11 cellular contexts compared by ENCODE assay signal in genomic region chr2:20451346-20451745, GRCh38. TPM values are rescaled to one million over a fixed set of nuclear protein-coding genes. Genes with fewer than 3 reads are reported as not detected.
DNase-seq lines count a peak whose midpoint lies in the region; ATAC-seq and TF ChIP-seq lines count a peak whose summit lies in the region.
"Had no signal": no experiment of that assay in that cellular context is flagged by ENCODE, and none has a peak within 500 bp of the region (broad histone marks: within the 10 kb centered on the region; RNA-seq: fewer than 3 reads in every experiment).

No MANE protein-coding gene starts in this region.

- H3K27ac Mint-ChIP-seq in MCF 10A (ENCODE audit: low read depth, unreplicated experiment) (no peak overlapping the region), type B pancreatic cell (peak overlapping the region; percentile 78)
- no peak overlapping the region for H3K27ac Mint-ChIP-seq in CD4-positive, alpha-beta T cell
- H3K27ac Mint-ChIP-seq: activated CD4-positive, alpha-beta T cell treated with anti-CD3 and anti-CD28 coated beads for 36 hours had no signal

- peak overlapping the region in 2 of 3 donors; percentile 96 to 98 for H3K4me3 ChIP-seq in breast epithelium
- no peak overlapping the region for H3K4me3 ChIP-seq in fibroblast of villous mesenchyme (ENCODE audit: low read depth, low read length)
- no peak overlapping the region for H3K4me3 ChIP-seq in osteoblast (ENCODE audit: insufficient read depth, low read length)
- H3K4me3 ChIP-seq in testis = no peak overlapping the region

- intact Hi-C loops in breast epithelium (cut with DNase I; ENCODE audit: low total_unique reads) = no loop called here
- intact Hi-C loops in MCF 10A (cut with micrococcal nuclease) = loop anchor here (5.0 kb wide), 1 partner anchor 46 kb away; no protein-coding TSS in a partner anchor
- intact Hi-C loops in CD4-positive, alpha-beta T cell (cut with DNase I, micrococcal nuclease) = no loop called here
- intact Hi-C loops in testis (cut with DNase I; ENCODE audit: low total_unique reads) = no loop called here

- H3K27me3 ChIP-seq in breast epithelium = no peaks in the 10 kb centered on the region
- H3K27me3 ChIP-seq in osteoblast (ENCODE audit: insufficient read depth, low read length) = no peaks in the 10 kb centered on the region
- H3K27me3 ChIP-seq in CD4-positive, alpha-beta T cell (ENCODE audit: control insufficient read depth, insufficient read depth, low read length) = peaks cover 16% of the 10 kb centered on the region
- H3K27me3 ChIP-seq in testis = no peaks in the 10 kb centered on the region
- H3K27me3 ChIP-seq: ovary had no signal

- peaks cover 27% of the 10 kb centered on the region for H3K79me2 ChIP-seq in osteoblast (ENCODE audit: insufficient read depth, low read length)

- H2AFZ ChIP-seq in osteoblast (ENCODE audit: low read length) = no peak overlapping the region

- H3K27ac ChIP-seq in breast epithelium (peak overlapping the region; percentile 100), osteoblast (ENCODE audit: low read depth, low read length) (peak overlapping the region; percentile 94), testis (peak overlapping the region in 1 of 2 donors; percentile 99)
- no peak overlapping the region for H3K27ac ChIP-seq in CD4-positive, alpha-beta T cell (ENCODE audit: low read depth, low read length)

- POLR2A ChIA-PET in MCF 10A (lab: Yijun Ruan, JAX) = interaction anchor here (0.6 to 0.7 kb wide), 2 partner anchors 149 to 183 kb away, joined by 3 read pairs; no protein-coding TSS in a partner anchor
- POLR2A ChIA-PET in CD4-positive, alpha-beta T cell (lab: Charles Lee) = no interaction called here

- H3K9me3 ChIP-seq in breast epithelium (no peaks in the 10 kb centered on the region), osteoblast (ENCODE audit: low read depth, low read length) (no peaks in the 10 kb centered on the region), testis (no peaks in the 10 kb centered on the region)
- no peaks in the 10 kb centered on the region for H3K9me3 ChIP-seq in CD4-positive, alpha-beta T cell (ENCODE audit: control insufficient read depth, low read length)
- H3K9me3 ChIP-seq: ovary had no signal

- peaks cover 9 to 20% of the 10 kb centered on the region in 2 donors for H3K4me1 ChIP-seq in breast epithelium
- H3K4me1 ChIP-seq in osteoblast (ENCODE audit: insufficient read depth, low read length) = peaks cover 24% of the 10 kb centered on the region
- H3K4me1 ChIP-seq in testis = peaks cover 8% of the 10 kb centered on the region

- TF ChIP-seq POLR2A in breast epithelium (IDR thresholded peaks at IDR 0.05) (no peak), testis (IDR thresholded peaks at IDR 0.05) (no peak)

- ATAC-seq in CD4-positive, alpha-beta T cell (ENCODE audit: poor library complexity) = no peak
- ATAC-seq: activated CD4-positive, alpha-beta T cell treated with anti-CD3 and anti-CD28 coated beads for 36 hours had no signal

- H3K36me3 ChIP-seq in breast epithelium (no peaks in the 10 kb centered on the region), osteoblast (ENCODE audit: insufficient read depth, low read length) (peaks cover 7% of the 10 kb centered on the region), testis (ENCODE audit: low read depth, missing control alignments) (no peaks in the 10 kb centered on the region)
- H3K36me3 ChIP-seq: ovary had no signal

- TF ChIP-seq CTCF in breast epithelium (IDR thresholded peaks at IDR 0.05) = no peak
- TF ChIP-seq CTCF in MCF 10A (IDR thresholded peaks at IDR 0.05; ENCODE audit: unreplicated experiment) = no peak
- TF ChIP-seq CTCF in fibroblast of villous mesenchyme (IDR thresholded peaks at IDR 0.05; ENCODE audit: insufficient read depth, low read depth, low read length) = no peak
- no peak for TF ChIP-seq CTCF in osteoblast (IDR thresholded peaks at IDR 0.05; ENCODE audit: extremely low read depth, low read depth, low read length)
- no peak for TF ChIP-seq CTCF in type B pancreatic cell (conservative IDR thresholded peaks at IDR 0.05)
- TF ChIP-seq CTCF in CD4-positive, alpha-beta T cell (IDR thresholded peaks at IDR 0.05) = no peak
- no peak for TF ChIP-seq CTCF in testis (IDR thresholded peaks at IDR 0.05)

- no peak for DNase-seq in breast epithelium (ENCODE audit: low spot score in 2 of 2)
- no peak for DNase-seq in MCF 10A (ENCODE audit: unreplicated experiment)
- peak; percentile 82 for DNase-seq in fibroblast of villous mesenchyme (ENCODE audit: low read depth)
- no peak for DNase-seq in osteoblast (ENCODE audit: insufficient read length, low spot score, missing footprints)
- DNase-seq in type B pancreatic cell (ENCODE audit: extremely low spot score, unreplicated experiment) = no peak
- no peak for DNase-seq in CD4-positive, alpha-beta T cell
- no peak for DNase-seq in central memory CD4-positive, alpha-beta T cell
- no peak for DNase-seq in testis
- DNase-seq: activated CD4-positive, alpha-beta T cell treated with anti-CD3 and anti-CD28 coated beads for 36 hours; NCI-H774 had no signal

- peaks cover 33% of the 10 kb centered on the region for H4K20me1 ChIP-seq in osteoblast (ENCODE audit: insufficient read depth, low read length)

- BruUV-seq in MCF 10A (replicated peaks; lab: Mats Ljungman, UMichigan) = no TSS peak

- H3K27me3 Mint-ChIP-seq in MCF 10A (ENCODE audit: insufficient read depth, unreplicated experiment) = no peaks in the 10 kb centered on the region
- peaks cover 3% of the 10 kb centered on the region for H3K27me3 Mint-ChIP-seq in type B pancreatic cell
- peaks cover 36% of the 10 kb centered on the region for H3K27me3 Mint-ChIP-seq in CD4-positive, alpha-beta T cell

- H3K9me3 Mint-ChIP-seq in MCF 10A (ENCODE audit: unreplicated experiment) = no peaks in the 10 kb centered on the region
- no peaks in the 10 kb centered on the region for H3K9me3 Mint-ChIP-seq in type B pancreatic cell
- H3K9me3 Mint-ChIP-seq in CD4-positive, alpha-beta T cell = no peaks in the 10 kb centered on the region

- H3K4me2 ChIP-seq in osteoblast (ENCODE audit: insufficient read depth, low read length) = no peak overlapping the region

- H3K4me1 Mint-ChIP-seq in MCF 10A (ENCODE audit: insufficient read depth, unreplicated experiment) (no peaks in the 10 kb centered on the region), type B pancreatic cell (ENCODE audit: unreplicated experiment) (peaks cover 20% of the 10 kb centered on the region)
- H3K4me1 Mint-ChIP-seq in CD4-positive, alpha-beta T cell (ENCODE audit: low read depth) = no peaks in the 10 kb centered on the region
- H3K4me1 Mint-ChIP-seq: activated CD4-positive, alpha-beta T cell treated with anti-CD3 and anti-CD28 coated beads for 36 hours had no signal

- CTCF ChIA-PET in MCF 10A (lab: Yijun Ruan, JAX) = interaction anchor here (0.6 to 7.6 kb wide), 10 partner anchors 7 to 199 kb away, joined by 3 to 78 read pairs (median 9); partner anchors contain the start of gene HS1BP3
- CTCF ChIA-PET in CD4-positive, alpha-beta T cell (lab: Charles Lee) = no interaction called here

- H3K36me3 Mint-ChIP-seq in MCF 10A (ENCODE audit: insufficient read depth, unreplicated experiment) (peaks cover 14% of the 10 kb centered on the region), type B pancreatic cell (no peaks in the 10 kb centered on the region)
- H3K36me3 Mint-ChIP-seq in CD4-positive, alpha-beta T cell (ENCODE audit: low read depth) = no peaks in the 10 kb centered on the region

- 60 to 68% methylated on average over 4 of the region's 4 CpGs for WGBS in testis, 2 donors

- no peak overlapping the region for H3K4me3 Mint-ChIP-seq in MCF 10A (ENCODE audit: unreplicated experiment)
- H3K4me3 Mint-ChIP-seq in type B pancreatic cell = peak overlapping the region; percentile 87
- no peak overlapping the region for H3K4me3 Mint-ChIP-seq in CD4-positive, alpha-beta T cell
- H3K4me3 Mint-ChIP-seq: activated CD4-positive, alpha-beta T cell treated with anti-CD3 and anti-CD28 coated beads for 36 hours had no signal

RNA-seq across cellular contexts. Expression of gene RHOB, which starts 4.5 kb away (rescaled TPM):
- total RNA-seq in breast epithelium (1,000 to 10,000 TPM in 1 of 3 donors, 100 to 1,000 TPM in 2; 643 to 1,178 (median 772) TPM), MCF 10A (2022) (28.1 and 45.7 TPM in 2 replicates), fibroblast of villous mesenchyme (142 and 195 TPM in 2 replicates), osteoblast (145 and 161 TPM in 2 replicates), type B pancreatic cell (ENCODE audit: low replicate concordance) (82.8 and 83.5 TPM in 2 replicates), testis (100 to 1,000 TPM; 186 to 244 TPM)
- total RNA-seq in CD4-positive, alpha-beta T cell = 10 to 100 TPM; 25.9 to 26.6 TPM
- polyA plus RNA-seq in testis (ENCODE audit: insufficient read depth, low read depth, low replicate concordance) = 86.3 TPM

Comparison
In these comparisons a context has a peak if more than half of its experiments do, and no peak if none do; other contexts are left out.
1. H3K4me3 ChIP-seq: peak in breast epithelium (2 of 3); none in fibroblast of villous mesenchyme (single experiment), osteoblast (single experiment) and testis (0 of 2).